Comparison of ENCODE assay signal across 1 cellular context in genomic region chr17:32444301-32445074, GRCh38.
TF ChIP-seq lines count a peak whose summit lies in the region.

PSMD11 (plus strand) TSS chr17:32444510; CDS start chr17:32444524, 14 bp downstream.

TF ChIP-seq in HepG2, 621 proteins besides CTCF, POLR2A, EP300 and RAD21 (continued from another document and continues in another):
- TF ChIP-seq SUZ12 (IDR thresholded peaks at IDR 0.05; ENCODE audit: low read depth, low read length) (peak; percentile 76), ZNF800 (CRISPR knock-in tag; IDR thresholded peaks at IDR 0.05) (no peak), XRCC5 (optimal IDR thresholded peaks at IDR 0.05; ENCODE audit: low read length) (peak; percentile 86), FOXK1 (CRISPR knock-in tag; IDR thresholded peaks at IDR 0.05; ENCODE audit: borderline replicate concordance, low read depth) (peak; percentile 76; the same call in 1 of the 2 replicates), ZBTB33 (CRISPR knock-in tag; IDR thresholded peaks at IDR 0.05) (peak; percentile 49; the same call in 1 of the 2 replicates), ZNF430 (CRISPR knock-in tag; IDR thresholded peaks at IDR 0.05) (no peak), ASH2L (IDR thresholded peaks at IDR 0.05; ENCODE audit: insufficient read length, low read depth, low read length) (peak; percentile 79), ZNF713 (CRISPR knock-in tag; IDR thresholded peaks at IDR 0.05) (no peak), ZNF468 (CRISPR knock-in tag; IDR thresholded peaks at IDR 0.05) (no peak), NCOR1 (IDR thresholded peaks at IDR 0.05; ENCODE audit: borderline replicate concordance, low read length) (no peak), ZBTB40 (IDR thresholded peaks at IDR 0.05) (peak; percentile 91), ZBTB40 (CRISPR knock-in tag; IDR thresholded peaks at IDR 0.05) (peak; percentile 80; the same call in 1 of the 2 replicates), SIN3A (IDR thresholded peaks at IDR 0.05; ENCODE audit: borderline replicate concordance, low read depth, low read length) (peak; percentile 82; the same call in 1 of the 2 replicates), ZFY (CRISPR knock-in tag; IDR thresholded peaks at IDR 0.05) (peak; percentile 92), ZBTB4 (CRISPR knock-in tag; IDR thresholded peaks at IDR 0.05; ENCODE audit: borderline replicate concordance) (no peak), GABPA (IDR thresholded peaks at IDR 0.05; ENCODE audit: low read depth, low read length) (peak; percentile 98), GABPA (CRISPR knock-in tag; IDR thresholded peaks at IDR 0.05; ENCODE audit: low read depth) (peak; percentile 97), ZNF230 (CRISPR knock-in tag; IDR thresholded peaks at IDR 0.05) (no peak; the same call in 1 of the 2 replicates), HINFP (CRISPR knock-in tag; IDR thresholded peaks at IDR 0.05; ENCODE audit: low read depth) (0 out of 2 replicates have a peak, but pooled peaks have one; percentile 64), ZNF121 (CRISPR knock-in tag; IDR thresholded peaks at IDR 0.05) (peak; percentile 3; the same call in 1 of the 2 replicates), ATF7 (IDR thresholded peaks at IDR 0.05) (no peak), ATF7 (CRISPR knock-in tag; IDR thresholded peaks at IDR 0.05) (0 out of 2 replicates have a peak, but pooled peaks have one; percentile 20), NFE2L1 (CRISPR knock-in tag; IDR thresholded peaks at IDR 0.05; ENCODE audit: borderline replicate concordance) (peak; percentile 99), SNAI1 (CRISPR knock-in tag; IDR thresholded peaks at IDR 0.05; ENCODE audit: borderline replicate concordance) (no peak), MTF2 (CRISPR knock-in tag; IDR thresholded peaks at IDR 0.05; ENCODE audit: borderline replicate concordance) (no peak; the same call in 1 of the 2 replicates), ZNF614 (CRISPR knock-in tag; IDR thresholded peaks at IDR 0.05; ENCODE audit: borderline replicate concordance) (peak; percentile 63; the same call in 1 of the 2 replicates), AKNA (CRISPR knock-in tag; IDR thresholded peaks at IDR 0.05; ENCODE audit: borderline replicate concordance) (no peak)
